Comparison of ENCODE assay signal across 8 cellular contexts in genomic region chr10:118542205-118542604, GRCh38. TPM values are rescaled to one million over a fixed set of nuclear protein-coding genes. Genes with fewer than 3 reads are reported as not detected.
"Had no signal": no experiment of that assay in that cellular context is flagged by ENCODE, and none has a peak within 500 bp of the region (broad histone marks: within the 10 kb centered on the region; RNA-seq: fewer than 3 reads in every experiment).

No MANE protein-coding gene starts in this region.

- H2AFZ ChIP-seq: GM23338 had no signal

- H3K9me3 Mint-ChIP-seq: GM23338, IgD-negative memory B cell had no signal

- H3K27ac ChIP-seq: HL-60 had no signal

- DNase-seq: H9, HCEC 1CT had no signal

- ATAC-seq: GM23338, HepG2 had no signal

- H3K4me1 Mint-ChIP-seq: IgD-negative memory B cell had no signal

- H3K36me3 Mint-ChIP-seq: IgD-negative memory B cell had no signal

- H3K4me2 ChIP-seq: GM23338 had no signal

- H3K4me3 Mint-ChIP-seq: GM23338, H9, IgD-negative memory B cell had no signal

- H3K27ac Mint-ChIP-seq: GM23338, H9, IgD-negative memory B cell had no signal

- H3K4me3 ChIP-seq: GM23338 had no signal

RNA-seq across cellular contexts. Expression of gene PRLHR, which starts 53.2 kb away (rescaled TPM):
- total RNA-seq: H1, H9, HepG2, HT1080 had no signal
- polyA plus RNA-seq: GM23338, H1, HepG2, IgD-negative memory B cell had no signal
